In the genomic region with DNA sequence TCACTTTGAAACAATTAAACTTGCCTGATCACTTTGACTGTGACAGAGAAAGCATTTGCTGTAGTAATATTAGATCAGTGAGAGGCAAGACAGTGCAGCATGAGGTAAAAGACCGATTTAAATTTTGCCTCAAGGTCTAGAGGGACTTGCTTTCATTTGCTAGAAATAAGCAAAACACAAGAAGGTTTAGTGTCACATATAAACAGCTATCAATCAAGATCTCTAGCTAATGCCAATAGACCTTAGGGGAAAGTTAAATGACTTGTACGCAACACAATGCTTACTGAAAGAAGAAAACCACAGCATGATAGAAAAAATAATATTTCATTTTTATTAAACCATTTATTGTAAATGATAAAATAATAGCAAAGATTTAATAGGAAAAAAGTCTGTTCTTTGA, we compare ENCODE assay signal across 29 cellular contexts.
"Had no signal": no experiment of that assay in that cellular context is flagged by ENCODE, and none has a peak within 500 bp of the region (broad histone marks: within the 10 kb centered on the region; RNA-seq: fewer than 3 reads in every experiment).

No MANE protein-coding gene starts in this region.

- H3K36me3 ChIP-seq: ascending aorta, breast epithelium, cardiac muscle cell, colonic mucosa had no signal

- H3K4me1 ChIP-seq: ascending aorta, breast epithelium, colonic mucosa had no signal

- H3K9me3 ChIP-seq: ascending aorta, breast epithelium, colonic mucosa had no signal

- DNase-seq: activated CD4-positive, alpha-beta memory T cell treated with anti-CD3 and anti-CD28 coated beads, Interleukin-2, amount 10 ng/mL, durations not matched to agents 7 days and 5 days; activated CD4-positive, alpha-beta T cell treated with anti-CD3 and anti-CD28 coated beads for 1 hour; activated CD4-positive, alpha-beta T cell treated with anti-CD3 and anti-CD28 coated beads for 4 hours; activated CD4-positive, alpha-beta T cell treated with anti-CD3 and anti-CD28 coated beads, Interleukin-2, amount 10 ng/mL, durations not matched to agents 7 days and 5 days; activated CD4-positive, alpha-beta T cell treated with anti-CD3 and anti-CD28 coated beads, Interleukin-2, amount 50 U/mL, for 4 hours; activated CD8-positive, alpha-beta memory T cell treated with anti-CD3 and anti-CD28 coated beads, Interleukin-2, amount 50 U/mL, for 48 hours; activated gamma-delta T cell; activated naive CD4-positive, alpha-beta T cell; activated naive CD4-positive, alpha-beta T cell treated with anti-CD3 and anti-CD28 coated beads, Interleukin-2, amount 10 ng/mL, durations not matched to agents 7 days and 5 days; activated naive CD8-positive, alpha-beta T cell treated with anti-CD3 and anti-CD28 coated beads, Interleukin-2, amount 10 ng/mL, durations not matched to agents 7 days and 5 days; activated T-cell treated with anti-CD3 and anti-CD28 coated beads for 4 hours; activated T-cell treated with anti-CD3 and anti-CD28 coated beads, Interleukin-2, amount 50 U/mL, for 24 hours; activated T-cell treated with anti-CD3 and anti-CD28 coated beads, Interleukin-2, amount 50 U/mL, for 72 hours; central memory CD4-positive, alpha-beta T cell; cerebellar nuclear complex; colonic mucosa; effector CD8-positive, alpha-beta T cell; foreskin fibroblast; head of caudate nucleus; hippocampal formation had no signal

- H3K4me3 ChIP-seq: ascending aorta, breast epithelium, cardiac muscle cell, colonic mucosa had no signal

- FAIRE-seq: endometrium, endothelial cell of umbilical vein had no signal

- ATAC-seq: activated naive CD4-positive, alpha-beta T cell treated with anti-CD3 and anti-CD28 coated beads, Interleukin-2, amount 50 U/mL, for 72 hours; activated T-cell treated with anti-CD3 and anti-CD28 coated beads, Interleukin-2, amount 50 U/mL, for 72 hours; esophagus mucosa; WTC11 had no signal

- H3K27me3 ChIP-seq: ascending aorta, breast epithelium, cardiac muscle cell, colonic mucosa had no signal

- H3K27ac ChIP-seq: ascending aorta, breast epithelium, cardiac muscle cell, colonic mucosa, VCaP had no signal
